21 cellular contexts compared by ENCODE assay signal in genomic region chr19:10084803-10085202, GRCh38. TPM values are rescaled to one million over a fixed set of nuclear protein-coding genes. Genes with fewer than 3 reads are reported as not detected.
DNase-seq lines count a peak whose midpoint lies in the region; ATAC-seq and TF ChIP-seq lines count a peak whose summit lies in the region.
"Had no signal": no experiment of that assay in that cellular context is flagged by ENCODE, and none has a peak within 500 bp of the region (broad histone marks: within the 10 kb centered on the region; RNA-seq: fewer than 3 reads in every experiment).

No MANE protein-coding gene starts in this region.

- H3K36me3 Mint-ChIP-seq in activated T-cell treated with anti-CD3 and anti-CD28 coated beads, Interleukin-2, amount 50 U/mL, for 72 hours (ENCODE audit: insufficient read depth in 2 of 2): peaks cover 1 to 2% of the 10 kb centered on the region in 2 donors
- H3K36me3 Mint-ChIP-seq in HFFc6 (ENCODE audit: low read depth): peaks cover under 1% of the 10 kb centered on the region
- H3K36me3 Mint-ChIP-seq in central memory CD8-positive, alpha-beta T cell (ENCODE audit: insufficient read depth): peaks cover 8% of the 10 kb centered on the region

- no peaks in the 10 kb centered on the region for H3K36me3 ChIP-seq in parathyroid adenoma (ENCODE audit: control insufficient read depth, insufficient read depth, low read length)
- H3K36me3 ChIP-seq: cardiac muscle cell, ovary had no signal

- H3K9me3 ChIP-seq in parathyroid adenoma (ENCODE audit: control insufficient read depth, low read length): no peaks in the 10 kb centered on the region
- H3K9me3 ChIP-seq: adrenal gland, ovary, sigmoid colon had no signal

- H3K9me3 Mint-ChIP-seq in activated T-cell treated with anti-CD3 and anti-CD28 coated beads, Interleukin-2, amount 50 U/mL, for 72 hours: no peaks in the 10 kb centered on the region
- H3K9me3 Mint-ChIP-seq in HFFc6: no peaks in the 10 kb centered on the region
- H3K9me3 Mint-ChIP-seq in central memory CD8-positive, alpha-beta T cell: no peaks in the 10 kb centered on the region

- no peak for ATAC-seq in activated T-cell treated with anti-CD3 and anti-CD28 coated beads, Interleukin-2, amount 50 U/mL, for 72 hours (replicated peaks in 1 of 2)
- ATAC-seq in central memory CD8-positive, alpha-beta T cell (replicated peaks; ENCODE audit: extremely low read depth, poor library complexity, severe bottlenecking): no peak

- no peak overlapping the region for H3K4me3 ChIP-seq in parathyroid adenoma (ENCODE audit: low read depth, low read length)
- H3K4me3 ChIP-seq: cardiac muscle cell, ovary had no signal

- no peak for TF ChIP-seq CTCF in HFFc6 (IDR thresholded peaks at IDR 0.05)
- no peak for TF ChIP-seq CTCF in parathyroid adenoma (IDR thresholded peaks at IDR 0.05)

- H3K4me1 ChIP-seq in parathyroid adenoma: no peaks in the 10 kb centered on the region

- peak overlapping the region; percentile 98 for H2AFZ ChIP-seq in parathyroid adenoma

- no peak overlapping the region for H3K4me2 ChIP-seq in parathyroid adenoma (ENCODE audit: low read length)

- H3K27me3 ChIP-seq in parathyroid adenoma (ENCODE audit: control insufficient read depth, insufficient read depth, low read length): no peaks in the 10 kb centered on the region
- H3K27me3 ChIP-seq: adrenal gland, dorsolateral prefrontal cortex, ovary, sigmoid colon had no signal

- peak overlapping the region; percentile 15 for H3K27ac Mint-ChIP-seq in activated T-cell treated with anti-CD3 and anti-CD28 coated beads, Interleukin-2, amount 50 U/mL, for 72 hours
- H3K27ac Mint-ChIP-seq in HFFc6: no peak overlapping the region
- peak overlapping the region; percentile 88 for H3K27ac Mint-ChIP-seq in central memory CD8-positive, alpha-beta T cell (ENCODE audit: low read depth)

- DNase-seq in activated T-cell treated with anti-CD3 and anti-CD28 coated beads, Interleukin-2, amount 50 U/mL, for 72 hours: no peak
- no peak for DNase-seq in activated T-cell treated with anti-CD3 and anti-CD28 coated beads, Interleukin-2, amount 50 U/mL, for 48 hours
- no peak for DNase-seq in HFFc6
- no peak for DNase-seq in central memory CD8-positive, alpha-beta T cell (ENCODE audit: low spot score in 2 of 2)
- DNase-seq in NCI-H2081 treated with DMSO at 0.1 percent for 48 hours (lab: John Stamatoyannopoulos, UW): no peak
- no peak for DNase-seq in GM19240 (ENCODE audit: insufficient read length, low spot score)
- DNase-seq in effector CD8-positive, alpha-beta T cell (lab: John Stamatoyannopoulos, UW): no peak
- DNase-seq: activated CD4-positive, CD25-positive, alpha-beta regulatory T cell; activated CD8-positive, alpha-beta memory T cell treated with anti-CD3 and anti-CD28 coated beads, Interleukin-2, amount 50 U/mL, for 4 hours; adrenal gland; DMS79 treated with DMSO at 0.1 percent for 48 hours; dorsolateral prefrontal cortex; HCEC 1CT; NCI-H1048; NCI-H2107; NCI-H510A treated with DMSO at 0.1 percent for 48 hours; ovary; sigmoid colon had no signal

- H3K79me2 ChIP-seq in parathyroid adenoma: no peaks in the 10 kb centered on the region

- no peak overlapping the region for H3K27ac ChIP-seq in parathyroid adenoma
- H3K27ac ChIP-seq: adrenal gland, cardiac muscle cell had no signal

- H3K4me3 Mint-ChIP-seq in activated T-cell treated with anti-CD3 and anti-CD28 coated beads, Interleukin-2, amount 50 U/mL, for 72 hours: peak overlapping the region; percentile 6 to 89
- peak overlapping the region; percentile 85; the same call in 1 of the 2 replicates for H3K4me3 Mint-ChIP-seq in HFFc6
- H3K4me3 Mint-ChIP-seq in central memory CD8-positive, alpha-beta T cell: peak overlapping the region; percentile 88

- no peak overlapping the region for H3K9ac ChIP-seq in parathyroid adenoma

- peaks cover 14% of the 10 kb centered on the region for H3K4me1 Mint-ChIP-seq in activated T-cell treated with anti-CD3 and anti-CD28 coated beads, Interleukin-2, amount 50 U/mL, for 72 hours (ENCODE audit: low read depth)
- H3K4me1 Mint-ChIP-seq in HFFc6 (ENCODE audit: low read depth): no peaks in the 10 kb centered on the region
- H3K4me1 Mint-ChIP-seq in central memory CD8-positive, alpha-beta T cell: peaks cover 12% of the 10 kb centered on the region

- no peaks in the 10 kb centered on the region for H3K27me3 Mint-ChIP-seq in activated T-cell treated with anti-CD3 and anti-CD28 coated beads, Interleukin-2, amount 50 U/mL, for 72 hours (ENCODE audit: low read depth)
- H3K27me3 Mint-ChIP-seq in HFFc6 (ENCODE audit: insufficient read depth): peaks cover 6% of the 10 kb centered on the region
- no peaks in the 10 kb centered on the region for H3K27me3 Mint-ChIP-seq in central memory CD8-positive, alpha-beta T cell

RNA-seq across cellular contexts. Expression of gene SHFL, which starts 1.3 kb away (rescaled TPM):
- total RNA-seq in activated T-cell treated with anti-CD3 and anti-CD28 coated beads, Interleukin-2, amount 50 U/mL, for 72 hours: 10 to 100 TPM; 55.0 to 70.4 TPM
- total RNA-seq in HFFc6 (2021; fragmentation: NEBNext Ultra II Directional; extraction: Animal tissue kit (Norgen Biotek cat#: 25700)): 10 to 100 TPM; 16.9 to 26.2 (median 21.1) TPM

RNA-seq across cellular contexts. Expression of gene ANGPTL6, which starts 17.7 kb away (rescaled TPM):
- 10 to 100 TPM; 13.2 to 17.6 TPM for total RNA-seq in activated T-cell treated with anti-CD3 and anti-CD28 coated beads, Interleukin-2, amount 50 U/mL, for 72 hours
- under 1 TPM in 2 of 6 experiments, not detected in 4; 0.09 to 0.15 TPM for total RNA-seq in HFFc6 (2021; fragmentation: NEBNext Ultra II Directional; extraction: Animal tissue kit (Norgen Biotek cat#: 25700))
- total RNA-seq: esophagus mucosa, sigmoid colon had no signal

RNA-seq across cellular contexts. Expression of gene PPAN, which starts 21.4 kb away (rescaled TPM):
- 100 to 1,000 TPM; 106 to 117 TPM for total RNA-seq in activated T-cell treated with anti-CD3 and anti-CD28 coated beads, Interleukin-2, amount 50 U/mL, for 72 hours
- 10 to 100 TPM; 36.4 to 42.2 (median 41.0) TPM for total RNA-seq in HFFc6 (2021; fragmentation: NEBNext Ultra II Directional; extraction: Animal tissue kit (Norgen Biotek cat#: 25700))

RNA-seq across cellular contexts. Expression of gene P2RY11, which starts 26.7 kb away (rescaled TPM):
- total RNA-seq in activated T-cell treated with anti-CD3 and anti-CD28 coated beads, Interleukin-2, amount 50 U/mL, for 72 hours: 10 to 100 TPM; 65.4 to 73.9 TPM
- total RNA-seq in HFFc6 (2021; fragmentation: NEBNext Ultra II Directional; extraction: Animal tissue kit (Norgen Biotek cat#: 25700)): 1 to 10 TPM; 4.5 to 9.9 (median 5.4) TPM

RNA-seq across cellular contexts. Expression of gene EIF3G, which starts 34.9 kb away (rescaled TPM):
- total RNA-seq in activated T-cell treated with anti-CD3 and anti-CD28 coated beads, Interleukin-2, amount 50 U/mL, for 72 hours: 100 to 1,000 TPM; 277 to 278 TPM
- 100 to 1,000 TPM; 261 to 303 (median 279) TPM for total RNA-seq in HFFc6 (2021; fragmentation: NEBNext Ultra II Directional; extraction: Animal tissue kit (Norgen Biotek cat#: 25700))

Comparison
In these comparisons a context has a peak if more than half of its experiments do, and no peak if none do; other contexts are left out.
1. RNA of gene ANGPTL6, which starts 17.7 kb away (total RNA-seq): 13.2 to 17.6 TPM in activated T-cell treated with anti-CD3 and anti-CD28 coated beads, Interleukin-2, amount 50 U/mL, for 72 hours; 0.09 to 0.15 TPM in HFFc6; every median in the first group is over 10 times any median in the second.
2. Peak in every context shown above with its lines, with median percentiles within 50 percentile points of each other: H3K4me3 Mint-ChIP-seq.